ENCODE assay signal across 6 cellular contexts in genomic region chr7:23888958-23889357, GRCh38.
"Had no signal": no experiment of that assay in that cellular context is flagged by ENCODE, and none has a peak within 500 bp of the region (broad histone marks: within the 10 kb centered on the region; RNA-seq: fewer than 3 reads in every experiment).

No MANE protein-coding gene starts in this region.

- H3K27ac ChIP-seq: HL-60 had no signal

- H3K4me3 ChIP-seq: K562 had no signal

- ATAC-seq: K562 had no signal

- FAIRE-seq: HTR-8/SVneo had no signal

- DNase-seq: IMR-90, KBM-7, KG1 had no signal
